31 cellular contexts compared by ENCODE assay signal in the genomic region with DNA sequence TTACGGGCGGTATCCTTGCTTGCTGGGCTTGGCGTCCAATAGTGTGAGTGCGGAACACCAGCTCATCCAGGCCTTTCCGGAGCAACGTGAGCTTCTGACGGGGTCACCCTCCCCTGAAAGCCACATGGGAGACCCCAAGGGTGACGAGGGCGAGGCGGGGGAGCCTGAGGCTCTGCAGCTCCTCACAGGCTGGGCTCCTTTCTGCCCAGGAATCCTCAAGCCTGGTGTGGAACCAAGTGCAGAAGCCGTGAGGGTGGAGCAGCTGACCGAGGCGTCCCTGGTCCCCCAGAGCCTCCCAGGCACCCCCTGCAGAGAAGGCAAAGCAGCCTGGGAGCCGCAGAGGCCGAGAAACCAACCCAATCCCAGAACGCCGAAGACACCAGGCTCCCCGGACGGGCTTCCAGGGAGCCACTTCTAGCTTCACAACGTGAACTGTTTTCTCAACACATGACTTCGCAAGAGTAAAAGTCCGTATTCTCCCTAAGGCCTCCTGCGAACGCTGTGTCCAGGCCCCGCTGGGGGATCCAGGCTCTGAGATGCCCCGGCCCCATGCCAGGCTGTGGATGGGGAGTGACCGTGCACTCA.
DNase-seq lines count a peak whose midpoint lies in the region; ATAC-seq and TF ChIP-seq lines count a peak whose summit lies in the region.
"Had no signal": no experiment of that assay in that cellular context is flagged by ENCODE, and none has a peak within 500 bp of the region (broad histone marks: within the 10 kb centered on the region; RNA-seq: fewer than 3 reads in every experiment).

No MANE protein-coding gene starts in this region.

- no peak overlapping the region for H3K4me3 ChIP-seq in suprapubic skin
- H3K4me3 ChIP-seq: dorsolateral prefrontal cortex, heart left ventricle, lung, ovary, SK-N-MC, tibial artery had no signal

- H3K27ac ChIP-seq in suprapubic skin = no peak overlapping the region
- H3K27ac ChIP-seq: C4-2B, dorsolateral prefrontal cortex, heart left ventricle, ovary, SK-N-MC, tibial artery had no signal

- H3K4me1 Mint-ChIP-seq in activated CD8-positive, alpha-beta T cell treated with anti-CD3 and anti-CD28 coated beads, Interleukin-2, amount 10 ng/mL, durations not matched to agents 7 days and 5 days (ENCODE audit: low read depth) = no peaks in the 10 kb centered on the region
- H3K4me1 Mint-ChIP-seq in activated CD8-positive, alpha-beta T cell treated with anti-CD3 and anti-CD28 coated beads for 36 hours (ENCODE audit: low read depth) = no peaks in the 10 kb centered on the region

- intact Hi-C loops in activated CD8-positive, alpha-beta T cell treated with anti-CD3 and anti-CD28 coated beads for 36 hours (cut with micrococcal nuclease) = no loop called here

- H3K4me3 Mint-ChIP-seq in activated CD8-positive, alpha-beta T cell treated with anti-CD3 and anti-CD28 coated beads, Interleukin-2, amount 10 ng/mL, durations not matched to agents 7 days and 5 days = no peak overlapping the region
- H3K4me3 Mint-ChIP-seq in activated CD8-positive, alpha-beta T cell treated with anti-CD3 and anti-CD28 coated beads for 36 hours = no peak overlapping the region
- H3K4me3 Mint-ChIP-seq: activated naive CD4-positive, alpha-beta T cell treated with anti-CD3 and anti-CD28 coated beads for 36 hours; activated T-cell treated with anti-CD3 and anti-CD28 coated beads, Interleukin-2, amount 50 U/mL, for 72 hours; nephron progenitor cell; stimulated activated naive CD8-positive, alpha-beta T cell treated with anti-CD3 and anti-CD28 coated beads, Interleukin-15, Interleukin-2, amounts not matched to agents 100 ng/mL and 50 ng/mL, for 24 hours had no signal

- no peak overlapping the region for H3K27ac Mint-ChIP-seq in activated CD8-positive, alpha-beta T cell treated with anti-CD3 and anti-CD28 coated beads, Interleukin-2, amount 10 ng/mL, durations not matched to agents 7 days and 5 days
- H3K27ac Mint-ChIP-seq in activated CD8-positive, alpha-beta T cell treated with anti-CD3 and anti-CD28 coated beads for 36 hours = no peak overlapping the region
- H3K27ac Mint-ChIP-seq: activated naive CD4-positive, alpha-beta T cell treated with anti-CD3 and anti-CD28 coated beads for 36 hours; activated T-cell treated with anti-CD3 and anti-CD28 coated beads, Interleukin-2, amount 50 U/mL, for 72 hours; nephron progenitor cell; stimulated activated naive CD8-positive, alpha-beta T cell treated with anti-CD3 and anti-CD28 coated beads, Interleukin-15, Interleukin-2, amounts not matched to agents 100 ng/mL and 50 ng/mL, for 24 hours had no signal

- TF ChIP-seq CTCF in activated CD8-positive, alpha-beta T cell treated with anti-CD3 and anti-CD28 coated beads for 36 hours (IDR thresholded peaks at IDR 0.05) = no peak
- no peak for TF ChIP-seq CTCF in suprapubic skin (IDR thresholded peaks at IDR 0.05)

- H3K27me3 ChIP-seq in suprapubic skin = peaks cover 26% of the 10 kb centered on the region
- H3K27me3 ChIP-seq: ovary, tibial artery had no signal

- H3K36me3 Mint-ChIP-seq in activated CD8-positive, alpha-beta T cell treated with anti-CD3 and anti-CD28 coated beads, Interleukin-2, amount 10 ng/mL, durations not matched to agents 7 days and 5 days (ENCODE audit: low read depth) = no peaks in the 10 kb centered on the region
- no peaks in the 10 kb centered on the region for H3K36me3 Mint-ChIP-seq in activated CD8-positive, alpha-beta T cell treated with anti-CD3 and anti-CD28 coated beads for 36 hours (ENCODE audit: low read depth)

- H3K36me3 ChIP-seq in suprapubic skin = no peaks in the 10 kb centered on the region
- H3K36me3 ChIP-seq: heart left ventricle, ovary, tibial artery had no signal

- CTCF ChIA-PET in activated CD8-positive, alpha-beta T cell treated with anti-CD3 and anti-CD28 coated beads, Interleukin-2, amount 10 ng/mL, durations not matched to agents 7 days and 5 days (lab: Charles Lee) = no interaction called here
- CTCF ChIA-PET in activated CD8-positive, alpha-beta T cell treated with anti-CD3 and anti-CD28 coated beads for 36 hours (lab: Charles Lee) = interaction anchor here (3.1 kb wide), 1 partner anchor 8 kb away, joined by 15 read pairs; no protein-coding TSS in a partner anchor

- ATAC-seq in activated CD8-positive, alpha-beta T cell treated with anti-CD3 and anti-CD28 coated beads, Interleukin-2, amount 10 ng/mL, durations not matched to agents 7 days and 5 days = no peak
- no peak for ATAC-seq in activated CD8-positive, alpha-beta T cell treated with anti-CD3 and anti-CD28 coated beads for 36 hours
- ATAC-seq in HG03045 (IDR thresholded peaks at IDR 0.05; ENCODE audit: unreplicated experiment) (no peak), HG03565 (IDR thresholded peaks at IDR 0.05; ENCODE audit: unreplicated experiment) (no peak)
- ATAC-seq: activated T-cell treated with anti-CD3 and anti-CD28 coated beads, Interleukin-2, amount 50 U/mL, for 72 hours; heart left ventricle had no signal

- no peaks in the 10 kb centered on the region for H3K4me1 ChIP-seq in suprapubic skin
- H3K4me1 ChIP-seq: Caco-2, heart left ventricle, tibial artery had no signal

- 84% methylated on average over 11 of the region's 27 CpGs for WGBS in suprapubic skin

- POLR2A ChIA-PET in activated CD8-positive, alpha-beta T cell treated with anti-CD3 and anti-CD28 coated beads, Interleukin-2, amount 10 ng/mL, durations not matched to agents 7 days and 5 days (lab: Charles Lee) = interaction anchor here (0.6 kb wide), 1 partner anchor 751 kb away, joined by 3 read pairs; no protein-coding TSS in a partner anchor
- POLR2A ChIA-PET in activated CD8-positive, alpha-beta T cell treated with anti-CD3 and anti-CD28 coated beads for 36 hours (lab: Charles Lee) = interaction anchor here (0.8 kb wide), 1 partner anchor 432 kb away, joined by 3 read pairs; no protein-coding TSS in a partner anchor

- peaks cover 9% of the 10 kb centered on the region for H3K9me3 Mint-ChIP-seq in activated CD8-positive, alpha-beta T cell treated with anti-CD3 and anti-CD28 coated beads, Interleukin-2, amount 10 ng/mL, durations not matched to agents 7 days and 5 days (ENCODE audit: insufficient read depth)
- peaks cover 6% of the 10 kb centered on the region for H3K9me3 Mint-ChIP-seq in activated CD8-positive, alpha-beta T cell treated with anti-CD3 and anti-CD28 coated beads for 36 hours

- H3K9me3 ChIP-seq in suprapubic skin = no peaks in the 10 kb centered on the region
- H3K9me3 ChIP-seq: Caco-2, ovary had no signal

- TF ChIP-seq EP300 in suprapubic skin (IDR thresholded peaks at IDR 0.05) = no peak

- peak; percentile 16 for DNase-seq in activated CD8-positive, alpha-beta T cell treated with anti-CD3 and anti-CD28 coated beads, Interleukin-2, amount 10 ng/mL, durations not matched to agents 7 days and 5 days
- DNase-seq in activated CD8-positive, alpha-beta T cell treated with anti-CD3 and anti-CD28 coated beads for 36 hours = no peak
- peak; percentile 33 for DNase-seq in activated CD8-positive, alpha-beta memory T cell treated with anti-CD3 and anti-CD28 coated beads, Interleukin-2, amount 50 U/mL, for 48 hours
- peak; percentile 83 for DNase-seq in mesenteric fat pad (ENCODE audit: low spot score)
- peak; percentile 20 to 67 for DNase-seq in suprapubic skin (ENCODE audit: low spot score in 2 of 2)
- DNase-seq in dermis blood vessel endothelial cell = no peak
- DNase-seq: activated naive CD4-positive, alpha-beta T cell treated with anti-CD3 and anti-CD28 coated beads for 36 hours; activated T-cell treated with anti-CD3 and anti-CD28 coated beads, Interleukin-2, amount 50 U/mL, for 72 hours; Caco-2; cerebellar nuclear complex; DMS79; foreskin melanocyte; HCEC 1CT; Kasumi-1; kidney glomerular epithelial cell; NCI-H1417; NCI-H2081; NCI-H524 treated with DMSO at 0.1 percent for 48 hours; nephron progenitor cell; NK-92 treated with Interleukin-12 subunit alpha and Interleukin-12 subunit beta, amount 100 ng/mL, for 24 hours; ovary; T-helper 1 cell had no signal

- no peak for TF ChIP-seq POLR2A in suprapubic skin (IDR thresholded peaks at IDR 0.05)

- no peaks in the 10 kb centered on the region for H3K27me3 Mint-ChIP-seq in activated CD8-positive, alpha-beta T cell treated with anti-CD3 and anti-CD28 coated beads, Interleukin-2, amount 10 ng/mL, durations not matched to agents 7 days and 5 days (ENCODE audit: low read depth)
- peaks cover 2% of the 10 kb centered on the region for H3K27me3 Mint-ChIP-seq in activated CD8-positive, alpha-beta T cell treated with anti-CD3 and anti-CD28 coated beads for 36 hours

Comparison
In these comparisons a context has a peak if more than half of its experiments do, and no peak if none do; other contexts are left out.
1. DNase-seq: peak in activated CD8-positive, alpha-beta T cell treated with anti-CD3 and anti-CD28 coated beads, Interleukin-2, amount 10 ng/mL, durations not matched to agents 7 days and 5 days (single experiment), activated CD8-positive, alpha-beta memory T cell treated with anti-CD3 and anti-CD28 coated beads, Interleukin-2, amount 50 U/mL, for 48 hours (single experiment), mesenteric fat pad (single experiment) and suprapubic skin (2 of 2); none in activated CD8-positive, alpha-beta T cell treated with anti-CD3 and anti-CD28 coated beads for 36 hours (single experiment) and dermis blood vessel endothelial cell (single experiment).